9 cellular contexts compared by ENCODE assay signal in the genomic region with DNA sequence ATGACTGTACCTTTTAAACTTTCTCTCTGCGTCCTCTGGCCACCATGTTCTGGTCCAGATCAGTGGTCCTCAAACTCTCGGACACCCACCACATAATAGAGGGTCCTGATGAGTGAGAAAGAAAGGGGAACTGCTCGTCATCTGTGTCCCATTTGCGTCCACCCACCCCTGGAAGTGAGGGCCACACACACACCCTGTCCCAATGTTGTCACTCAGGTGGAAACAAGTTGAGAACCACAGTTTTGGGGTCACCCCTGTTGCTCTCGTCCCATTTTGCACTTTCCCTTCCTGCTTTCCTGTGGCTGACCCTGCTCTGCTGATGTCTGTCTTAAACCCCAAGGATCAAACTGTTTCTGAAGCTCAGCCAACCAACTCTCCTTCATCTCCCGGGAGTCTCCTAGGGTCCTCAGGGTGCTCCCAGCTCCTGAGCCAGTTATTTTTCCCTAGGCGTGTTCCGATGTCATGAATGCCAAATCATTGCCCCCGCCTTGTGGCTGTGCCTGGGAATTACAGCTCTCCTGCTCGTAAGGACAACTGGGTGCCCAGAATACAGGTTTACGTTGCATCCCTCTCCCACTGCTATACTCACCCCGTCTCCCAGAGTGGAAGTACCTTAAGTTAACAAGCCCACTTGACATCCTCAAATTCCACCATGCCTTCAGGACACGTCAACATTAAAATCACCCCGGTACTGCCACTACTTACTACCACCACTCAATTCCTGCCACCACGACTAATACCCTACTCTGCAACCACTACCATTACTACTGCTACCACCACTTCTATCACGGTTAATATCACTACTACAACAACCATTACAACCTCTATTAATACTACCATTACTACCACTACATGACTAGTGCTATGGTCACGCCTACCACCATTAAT. TPM values are rescaled to one million over a fixed set of nuclear protein-coding genes. Genes with fewer than 3 reads are reported as not detected.
A peak's percentile ranks its signal among the peaks of the same experiment; 100 is the strongest.
DNase-seq lines count a peak whose midpoint lies in the region; ATAC-seq and TF ChIP-seq lines count a peak whose summit lies in the region.
"Had no signal": no experiment of that assay in that cellular context is flagged by ENCODE, and none has a peak within 500 bp of the region (broad histone marks: within the 10 kb centered on the region; RNA-seq: fewer than 3 reads in every experiment).

No MANE protein-coding gene starts in this region.

- intact Hi-C loops in head of caudate nucleus (cut with DNase I): no loop called here

- in situ Hi-C loops in ACHN (cut with HindIII; ENCODE audit: low pct_ligation_motif_present, low pct_unique_long_range_greater_than_20kb, low sequenced_read_pairs) (no loop called here), GM13976 (cut with MboI; ENCODE audit: low sequenced_read_pairs, unreplicated experiment) (no loop called here)

- DNase-seq in ACHN: peak; percentile 83
- DNase-seq in GM13976 (ENCODE audit: low spot score): no peak
- DNase-seq in NCI-H460 (ENCODE audit: extremely low read depth, low read depth): peak; percentile 77
- DNase-seq in activated T-cell treated with anti-CD3 and anti-CD28 coated beads, Interleukin-2, amount 50 U/mL, for 1 hour: peak; percentile 24
- DNase-seq in head of caudate nucleus: peak in 41 of 42 donors; percentile 9 to 75 (median 51)
- DNase-seq in stimulated activated CD4-positive, alpha-beta T cell treated with anti-CD3 and anti-CD28 coated beads, Interleukin-12 subunit alpha, Interleukin-12 subunit beta, amount 100 ng/mL, for 4 hours: peak; percentile 28

- TF ChIP-seq CTCF in GM13976 (IDR thresholded peaks at IDR 0.05; ENCODE audit: borderline replicate concordance, control extremely low read depth, extremely low read depth, insufficient read depth, missing control alignments): peak; percentile 19

- ATAC-seq in GM21360 (IDR thresholded peaks at IDR 0.05; ENCODE audit: unreplicated experiment) (no peak), GM18868 (IDR thresholded peaks at IDR 0.05; ENCODE audit: unreplicated experiment) (no peak)

RNA-seq across cellular contexts. Expression of a gene that starts 26.0 kb away (rescaled TPM):
- not detected in 2 replicates for total RNA-seq in NCI-H460 (2014; rRNA removed; shearing (Covaris generic))
- polyA plus RNA-seq in NCI-H460 (2014; cell fraction: nucleus; rRNA removed): not detected in 2 replicates
- total RNA-seq: aorta had no signal
